19 cellular contexts compared by ENCODE assay signal in genomic region chr4:105291920-105292319, GRCh38.
"Had no signal": no experiment of that assay in that cellular context is flagged by ENCODE, and none has a peak within 500 bp of the region (broad histone marks: within the 10 kb centered on the region; RNA-seq: fewer than 3 reads in every experiment).

No MANE protein-coding gene starts in this region.

- H3K4me3 Mint-ChIP-seq: activated CD4-positive, alpha-beta memory T cell treated with anti-CD3 and anti-CD28 coated beads, Interleukin-2, amount 10 ng/mL, durations not matched to agents 7 days and 5 days; activated naive CD4-positive, alpha-beta T cell treated with anti-CD3 and anti-CD28 coated beads, Interleukin-2, amount 10 ng/mL, durations not matched to agents 7 days and 5 days; activated T-cell treated with anti-CD3 and anti-CD28 coated beads, Interleukin-2, amount 50 U/mL, for 72 hours; brain; memory B cell; stimulated activated naive CD8-positive, alpha-beta T cell treated with anti-CD3 and anti-CD28 coated beads, Interleukin-15, amount 100 ng/mL, for 72 hours had no signal

- H3K4me3 ChIP-seq: gastroesophageal sphincter, skin epidermis, suprapubic skin, tibial nerve had no signal

- H3K27me3 ChIP-seq: gastroesophageal sphincter, suprapubic skin, tibial nerve had no signal

- H3K36me3 ChIP-seq: gastroesophageal sphincter, suprapubic skin, tibial nerve had no signal

- H3K9me3 ChIP-seq: suprapubic skin had no signal

- H3K79me2 ChIP-seq: parathyroid adenoma had no signal

- H3K27ac Mint-ChIP-seq: activated CD4-positive, alpha-beta memory T cell treated with anti-CD3 and anti-CD28 coated beads, Interleukin-2, amount 10 ng/mL, durations not matched to agents 7 days and 5 days; activated naive CD4-positive, alpha-beta T cell treated with anti-CD3 and anti-CD28 coated beads, Interleukin-2, amount 10 ng/mL, durations not matched to agents 7 days and 5 days; activated T-cell treated with anti-CD3 and anti-CD28 coated beads, Interleukin-2, amount 50 U/mL, for 72 hours; brain; memory B cell; stimulated activated naive CD8-positive, alpha-beta T cell treated with anti-CD3 and anti-CD28 coated beads, Interleukin-15, amount 100 ng/mL, for 72 hours had no signal

- H2AFZ ChIP-seq: parathyroid adenoma had no signal

- H3K27me3 Mint-ChIP-seq: activated CD4-positive, alpha-beta memory T cell treated with anti-CD3 and anti-CD28 coated beads, Interleukin-2, amount 10 ng/mL, durations not matched to agents 7 days and 5 days; activated naive CD4-positive, alpha-beta T cell treated with anti-CD3 and anti-CD28 coated beads, Interleukin-2, amount 10 ng/mL, durations not matched to agents 7 days and 5 days; brain; memory B cell; stimulated activated naive CD8-positive, alpha-beta T cell treated with anti-CD3 and anti-CD28 coated beads, Interleukin-15, amount 100 ng/mL, for 72 hours had no signal

- ATAC-seq: activated T-cell treated with anti-CD3 and anti-CD28 coated beads, Interleukin-2, amount 50 U/mL, for 72 hours; gastroesophageal sphincter; right cardiac atrium; stimulated activated naive CD8-positive, alpha-beta T cell treated with anti-CD3 and anti-CD28 coated beads, Interleukin-15, amount 100 ng/mL, for 72 hours had no signal

- H3K36me3 Mint-ChIP-seq: activated naive CD4-positive, alpha-beta T cell treated with anti-CD3 and anti-CD28 coated beads, Interleukin-2, amount 10 ng/mL, durations not matched to agents 7 days and 5 days had no signal

- DNase-seq: activated CD4-positive, alpha-beta memory T cell treated with anti-CD3 and anti-CD28 coated beads, Interleukin-2, amount 10 ng/mL, durations not matched to agents 7 days and 5 days; activated CD4-positive, alpha-beta T cell treated with anti-CD3 and anti-CD28 coated beads for 48 hours; activated effector memory CD4-positive, alpha-beta T cell treated with anti-CD3 and anti-CD28 coated beads, Interleukin-2, amount 50 U/mL, for 16 hours; activated naive CD4-positive, alpha-beta T cell treated with anti-CD3 and anti-CD28 coated beads, Interleukin-2, amount 10 ng/mL, durations not matched to agents 7 days and 5 days; activated T-cell treated with anti-CD3 and anti-CD28 coated beads, Interleukin-2, amount 50 U/mL, for 72 hours; aorta; effector memory CD4-positive, alpha-beta T cell; head of caudate nucleus; nucleus accumbens; right cardiac atrium; stimulated activated CD4-positive, alpha-beta T cell treated with anti-CD3 and anti-CD28 coated beads, Interleukin-1b, Interleukin-23, amount 100 ng/mL, for 48 hours; stimulated activated naive CD8-positive, alpha-beta T cell treated with anti-CD3 and anti-CD28 coated beads, Interleukin-15, amount 100 ng/mL, for 72 hours had no signal

- H3K4me1 ChIP-seq: gastroesophageal sphincter, parathyroid adenoma, suprapubic skin, tibial nerve had no signal

- H3K9ac ChIP-seq: parathyroid adenoma had no signal

- H3K4me1 Mint-ChIP-seq: brain; memory B cell; stimulated activated naive CD8-positive, alpha-beta T cell treated with anti-CD3 and anti-CD28 coated beads, Interleukin-15, amount 100 ng/mL, for 72 hours had no signal

- H3K27ac ChIP-seq: gastroesophageal sphincter, parathyroid adenoma, skin epidermis, suprapubic skin, tibial nerve had no signal
